ENCODE assay signal across 12 cellular contexts in the genomic region with DNA sequence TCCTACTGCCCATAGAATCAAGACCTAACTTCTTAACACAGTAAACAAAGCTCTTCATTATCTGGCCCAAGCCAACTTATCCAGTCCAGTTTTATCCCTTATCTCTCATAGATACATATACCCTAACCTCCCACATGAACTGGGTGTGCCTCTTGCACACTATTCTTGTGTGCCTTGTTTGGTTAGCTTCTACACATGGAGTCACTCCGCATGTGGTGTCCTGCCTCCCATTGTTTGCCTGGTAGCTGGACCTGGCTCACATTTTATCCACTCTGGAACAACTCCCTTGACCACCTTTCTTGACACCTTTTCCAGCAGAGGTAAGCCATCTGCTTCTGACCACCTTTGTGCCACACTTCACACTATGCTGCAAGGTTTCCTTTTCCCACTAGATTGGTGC. TPM values are rescaled to one million over a fixed set of nuclear protein-coding genes. Genes with fewer than 3 reads are reported as not detected.
DNase-seq lines count a peak whose midpoint lies in the region; ATAC-seq, FAIRE-seq and TF ChIP-seq lines count a peak whose summit lies in the region.
"Had no signal": no experiment of that assay in that cellular context is flagged by ENCODE, and none has a peak within 500 bp of the region (broad histone marks: within the 10 kb centered on the region; RNA-seq: fewer than 3 reads in every experiment).

No MANE protein-coding gene starts in this region.

- TF ChIP-seq CTCF in GM12878 (IDR thresholded peaks at IDR 0.05 in 2 of 3, conservative IDR thresholded peaks at IDR 0.05 in 1 of 3; ENCODE audit: control insufficient read depth in 2 of 3, extremely low read depth in 1 of 3, insufficient read depth in 1 of 3, low read depth in 3 of 3, low read length in 3 of 3) (no peak), gastrocnemius medialis (IDR thresholded peaks at IDR 0.05 in 4 of 5, conservative IDR thresholded peaks at IDR 0.05 in 1 of 5) (no peak)

- H3K4me2 ChIP-seq in GM12878 (ENCODE audit: control insufficient read depth, insufficient read depth), result peak overlapping the region; percentile 90

- intact Hi-C loops in GM12878 (cut with micrococcal nuclease; ENCODE audit: unreplicated experiment), result no loop called here
- intact Hi-C loops in gastrocnemius medialis (cut with DNase I; ENCODE audit: low total_unique reads), result no loop called here
- intact Hi-C loops in head of caudate nucleus (cut with DNase I), result no loop called here

- DNase-seq in activated naive CD8-positive, alpha-beta T cell treated with anti-CD3 and anti-CD28 coated beads, Interleukin-2, amount 50 U/mL, for 24 hours, result no peak
- DNase-seq in GM12878 (ENCODE audit: low read depth, low spot score) (no peak), NCI-H1105 (lab: John Stamatoyannopoulos, UW) (no peak), gastrocnemius medialis (no peak), head of caudate nucleus (no peak)
- no peak for DNase-seq in stimulated activated effector memory CD8-positive, alpha-beta T cell treated with anti-CD3 and anti-CD28 coated beads, Interleukin-12 subunit alpha, Interleukin-12 subunit beta, amount 100 ng/mL, for 72 hours (ENCODE audit: low spot score in 2 of 2)
- DNase-seq: GF-D8, left ventricle myocardium inferior, NCI-H1694 treated with DMSO at 0.1 percent for 48 hours had no signal

- peaks cover 39% of the 10 kb centered on the region for H3K4me1 ChIP-seq in GM12878 (ENCODE audit: control insufficient read depth, insufficient read depth, low read length)
- peaks cover 42 to 44% of the 10 kb centered on the region in 2 donors for H3K4me1 ChIP-seq in gastrocnemius medialis

- H3K4me3 ChIP-seq in GM12878 (peak overlapping the region; percentile 6; the same call in 1 of the 2 replicates), gastrocnemius medialis (no peak overlapping the region)
- H3K4me3 ChIP-seq: gastroesophageal sphincter, left ventricle myocardium inferior had no signal

- H3K9ac ChIP-seq in GM12878 (ENCODE audit: control insufficient read depth, insufficient read depth, low read length), result peak overlapping the region; percentile 40; the same call in 1 of the 2 replicates

- RAD21 ChIA-PET in GM12878 (lab: Charles Lee; ENCODE audit: unreplicated experiment), result interaction anchor here (0.9 to 2.0 kb wide), 6 partner anchors 9 to 392 kb away, joined by 3 to 8 read pairs (median 4); no protein-coding TSS in a partner anchor

- ATAC-seq in activated naive CD8-positive, alpha-beta T cell treated with anti-CD3 and anti-CD28 coated beads, Interleukin-2, amount 50 U/mL, for 24 hours, result no peak
- peak; percentile 14 for ATAC-seq in HG02798 (IDR thresholded peaks at IDR 0.05; ENCODE audit: poor library complexity, unreplicated experiment)
- peak; percentile 13 for ATAC-seq in GM12878
- ATAC-seq in stimulated activated effector memory CD8-positive, alpha-beta T cell treated with anti-CD3 and anti-CD28 coated beads, Interleukin-12 subunit alpha, Interleukin-12 subunit beta, amount 100 ng/mL, for 72 hours, result no peak
- ATAC-seq in gastrocnemius medialis, result no peak
- ATAC-seq: gastroesophageal sphincter had no signal

- H3K4me1 Mint-ChIP-seq in activated naive CD8-positive, alpha-beta T cell (ENCODE audit: low read depth), result peaks cover 63% of the 10 kb centered on the region
- H3K4me1 Mint-ChIP-seq in activated naive CD8-positive, alpha-beta T cell treated with anti-CD3 and anti-CD28 coated beads, Interleukin-2, amount 50 U/mL, for 24 hours, result peaks cover 71% of the 10 kb centered on the region
- peaks cover 66% of the 10 kb centered on the region for H3K4me1 Mint-ChIP-seq in stimulated activated effector memory CD8-positive, alpha-beta T cell treated with anti-CD3 and anti-CD28 coated beads, Interleukin-12 subunit alpha, Interleukin-12 subunit beta, amount 100 ng/mL, for 72 hours

- H3K27me3 ChIP-seq in GM12878 (replicated peaks in 1 of 2; ENCODE audit: control insufficient read depth in 2 of 2, insufficient read depth in 2 of 2, low read length in 1 of 2) (no peaks in the 10 kb centered on the region), gastrocnemius medialis (no peaks in the 10 kb centered on the region)
- H3K27me3 ChIP-seq: gastroesophageal sphincter had no signal

- CTCF ChIA-PET in GM12878 (lab: Yijun Ruan, JAX), result interaction anchor here (0.8 to 2.0 kb wide), 5 partner anchors 10 to 399 kb away, joined by 3 to 7 read pairs (median 4); no protein-coding TSS in a partner anchor

- H3K27ac Mint-ChIP-seq in activated naive CD8-positive, alpha-beta T cell, result peak overlapping the region; percentile 77
- no peak overlapping the region for H3K27ac Mint-ChIP-seq in activated naive CD8-positive, alpha-beta T cell treated with anti-CD3 and anti-CD28 coated beads, Interleukin-2, amount 50 U/mL, for 24 hours
- peak overlapping the region; percentile 62 for H3K27ac Mint-ChIP-seq in stimulated activated effector memory CD8-positive, alpha-beta T cell treated with anti-CD3 and anti-CD28 coated beads, Interleukin-12 subunit alpha, Interleukin-12 subunit beta, amount 100 ng/mL, for 72 hours

- TF ChIP-seq EP300 in GM12878 (IDR thresholded peaks at IDR 0.05; ENCODE audit: borderline replicate concordance in 1 of 2, control insufficient read depth in 1 of 2, low read depth in 2 of 2, low read length in 2 of 2), result no peak

- H3K36me3 ChIP-seq in GM12878 (ENCODE audit: control insufficient read depth in 2 of 2, insufficient read depth in 2 of 2, low read length in 1 of 2), result peaks cover 0 to 16% of the 10 kb centered on the region in 2 experiments; a peak in 3 of 4 replicates
- H3K36me3 ChIP-seq in gastrocnemius medialis, result peaks cover 0 to 3% of the 10 kb centered on the region in 2 donors

- POLR2A ChIA-PET in GM12878 (lab: Charles Lee), result interaction anchor here (0.6 to 1.4 kb wide), 4 partner anchors 13 to 399 kb away, joined by 3 to 5 read pairs (median 4); no protein-coding TSS in a partner anchor

- in situ Hi-C loops in GM12878 (cut with MboI) (no loop called here), gastrocnemius medialis (cut with MboI; ENCODE audit: low sequenced_read_pairs in 4 of 4) (loop anchor here in 2 of 4 donors (10.0 to 25.0 kb wide), 2 partner anchors 135 to 398 kb away; partner anchors contain the start of gene LEKR1 (in 1 of the 2))

- TF ChIP-seq POLR2A in GM12878 (IDR thresholded peaks at IDR 0.05; ENCODE audit: low read depth, low read length) (no peak), gastrocnemius medialis (IDR thresholded peaks at IDR 0.05) (no peak)

- H3K9me3 Mint-ChIP-seq in activated naive CD8-positive, alpha-beta T cell (ENCODE audit: low read depth), result no peaks in the 10 kb centered on the region
- H3K9me3 Mint-ChIP-seq in activated naive CD8-positive, alpha-beta T cell treated with anti-CD3 and anti-CD28 coated beads, Interleukin-2, amount 50 U/mL, for 24 hours, result no peaks in the 10 kb centered on the region
- no peaks in the 10 kb centered on the region for H3K9me3 Mint-ChIP-seq in stimulated activated effector memory CD8-positive, alpha-beta T cell treated with anti-CD3 and anti-CD28 coated beads, Interleukin-12 subunit alpha, Interleukin-12 subunit beta, amount 100 ng/mL, for 72 hours

- TF ChIP-seq RAD21 in GM12878 (IDR thresholded peaks at IDR 0.05; ENCODE audit: insufficient read depth, low read depth, low read length), result no peak

- no peaks in the 10 kb centered on the region; the same call in 1 of the 2 replicates for H4K20me1 ChIP-seq in GM12878 (ENCODE audit: control insufficient read depth, insufficient read depth)

- WGBS in GM12878 (ENCODE audit: insufficient coverage, insufficient replicate concordance, low lambda C conversion rate, missing lambda C conversion rate), result 0% methylated on average over 1 of the region's 1 CpG

- H3K79me2 ChIP-seq in GM12878 (ENCODE audit: control insufficient read depth, insufficient read depth, low read length), result peaks cover 92% of the 10 kb centered on the region

- peak; percentile 84 for FAIRE-seq in GM12878 (lab: Jason Lieb, UNC)

- no TSS peak for BruUV-seq in GM12878 (replicated peaks; lab: Mats Ljungman, UMichigan)

- peaks cover 12% of the 10 kb centered on the region for H3K36me3 Mint-ChIP-seq in activated naive CD8-positive, alpha-beta T cell
- H3K36me3 Mint-ChIP-seq in activated naive CD8-positive, alpha-beta T cell treated with anti-CD3 and anti-CD28 coated beads, Interleukin-2, amount 50 U/mL, for 24 hours (ENCODE audit: low read depth), result peaks cover 29% of the 10 kb centered on the region
- H3K36me3 Mint-ChIP-seq in stimulated activated effector memory CD8-positive, alpha-beta T cell treated with anti-CD3 and anti-CD28 coated beads, Interleukin-12 subunit alpha, Interleukin-12 subunit beta, amount 100 ng/mL, for 72 hours, result peaks cover 94% of the 10 kb centered on the region

- peak overlapping the region; percentile 57 for H3K27ac ChIP-seq in GM12878 (ENCODE audit: control insufficient read depth, insufficient read depth)
- no peak overlapping the region for H3K27ac ChIP-seq in gastrocnemius medialis
- H3K27ac ChIP-seq: gastroesophageal sphincter, left ventricle myocardium inferior had no signal

- no peak overlapping the region for H2AFZ ChIP-seq in GM12878 (ENCODE audit: control insufficient read depth, low read depth, low read length)

- no peaks in the 10 kb centered on the region for H3K9me3 ChIP-seq in GM12878 (replicated peaks; ENCODE audit: control insufficient read depth, insufficient read depth, low read length)
- H3K9me3 ChIP-seq in gastrocnemius medialis, result no peaks in the 10 kb centered on the region
- H3K9me3 ChIP-seq: gastroesophageal sphincter, left ventricle myocardium inferior had no signal

- SMC1A ChIA-PET in GM12878 (lab: Charles Lee; ENCODE audit: uncharacterized antibody, unreplicated experiment), result interaction anchor here (0.5 to 6.2 kb wide), 11 partner anchors 12 to 935 kb away, joined by 3 to 72 read pairs (median 4); partner anchors contain the start of genes SSR3 and TIPARP

- H3K27me3 Mint-ChIP-seq in activated naive CD8-positive, alpha-beta T cell, result no peaks in the 10 kb centered on the region
- H3K27me3 Mint-ChIP-seq in activated naive CD8-positive, alpha-beta T cell treated with anti-CD3 and anti-CD28 coated beads, Interleukin-2, amount 50 U/mL, for 24 hours, result no peaks in the 10 kb centered on the region

- no peak overlapping the region for H3K4me3 Mint-ChIP-seq in activated naive CD8-positive, alpha-beta T cell
- no peak overlapping the region for H3K4me3 Mint-ChIP-seq in activated naive CD8-positive, alpha-beta T cell treated with anti-CD3 and anti-CD28 coated beads, Interleukin-2, amount 50 U/mL, for 24 hours
- H3K4me3 Mint-ChIP-seq in stimulated activated effector memory CD8-positive, alpha-beta T cell treated with anti-CD3 and anti-CD28 coated beads, Interleukin-12 subunit alpha, Interleukin-12 subunit beta, amount 100 ng/mL, for 72 hours, result peak overlapping the region; percentile 13

RNA-seq across cellular contexts. Expression of gene TIPARP, which starts 15.2 kb away (rescaled TPM):
- 60.0 and 68.9 TPM in 2 replicates for total RNA-seq in GM12878 (2013; cell fraction: nucleolus; rRNA removed)
- 17.8 and 23.4 TPM in 2 replicates for total RNA-seq in GM12878 (2014; rRNA removed)
- 21.5 TPM in 2 replicates for total RNA-seq in GM12878 (2014; rRNA removed; fragmentation: Illumina TruSeq; extraction: Trizol)
- 13.8 and 14.8 TPM in 2 replicates for total RNA-seq in GM12878 (2021)
- 12.8 TPM for polyA plus RNA-seq in GM12878 (2011; ENCODE audit: low read depth)
- polyA plus RNA-seq in GM12878 (2011; rRNA removed), result 13.5 and 17.2 TPM in 2 replicates
- 5.4 and 9.3 TPM in 2 replicates for polyA plus RNA-seq in GM12878 (2011; cell fraction: cytosol; rRNA removed)
- polyA plus RNA-seq in GM12878 (2011; cell fraction: nucleus; rRNA removed), result 12.0 and 17.3 TPM in 2 replicates
- 16.9 and 22.4 TPM in 2 replicates for polyA plus RNA-seq in GM12878 (2012)
- 17.8 and 22.1 TPM in 2 replicates for polyA plus RNA-seq in GM12878 (2014; fragmentation: Illumina TruSeq; extraction: Trizol)
- 1 to 10 TPM; 3.2 to 3.3 TPM for polyA plus RNA-seq in GM12878 (2014; fragmentation: Nextera tagmentation; extraction: Ambion mirVana)
- polyA plus RNA-seq in GM12878 (2014; rRNA removed), result 7.6 and 9.3 TPM in 2 replicates
- 1 to 10 TPM; 6.1 to 7.9 TPM for polyA plus RNA-seq in GM12878 (2016; fragmentation: Nextera tagmentation; extraction: Ambion mirVana)
- polyA minus RNA-seq in GM12878 (2011; rRNA and poly(A)+ RNA removed), result 17.3 and 21.8 TPM in 2 replicates
- 6.5 and 7.7 TPM in 2 replicates for polyA minus RNA-seq in GM12878 (2011; cell fraction: cytosol; rRNA and poly(A)+ RNA removed)
- 41.8 and 42.7 TPM in 2 replicates for polyA minus RNA-seq in GM12878 (2011; cell fraction: nucleus; rRNA and poly(A)+ RNA removed)
- 10 to 100 TPM; 16.0 to 50.2 (median 31.7) TPM for total RNA-seq in gastrocnemius medialis

Comparison
In these comparisons a context has a peak if more than half of its experiments do, and no peak if none do; other contexts are left out.
1. ATAC-seq: peak in HG02798 (single experiment) and GM12878 (single experiment); none in activated naive CD8-positive, alpha-beta T cell treated with anti-CD3 and anti-CD28 coated beads, Interleukin-2, amount 50 U/mL, for 24 hours (single experiment), stimulated activated effector memory CD8-positive, alpha-beta T cell treated with anti-CD3 and anti-CD28 coated beads, Interleukin-12 subunit alpha, Interleukin-12 subunit beta, amount 100 ng/mL, for 72 hours (single experiment) and gastrocnemius medialis (0 of 2).